ENCODE assay signal across 22 cellular contexts in genomic region chr19:13639342-13639929, GRCh38.
"Had no signal": no experiment of that assay in that cellular context is flagged by ENCODE, and none has a peak within 500 bp of the region (broad histone marks: within the 10 kb centered on the region; RNA-seq: fewer than 3 reads in every experiment).

No MANE protein-coding gene starts in this region.

- DNase-seq: KBM-7, MV-4-11, NCI-H1048, NCI-H1105, NCI-H1417, NCI-H1436 treated with DMSO at 0.1 percent for 48 hours, NCI-H1694, NCI-H187 treated with DMSO at 0.1 percent for 48 hours, NCI-H2029 treated with DMSO at 0.1 percent for 48 hours, NCI-H2171, NCI-H226, NCI-H446, NCI-H510A, NCI-H524 treated with DMSO at 0.1 percent for 48 hours, NCI-H69, NCI-H774, Right ventricle myocardium superior, RPMI8226, SIG-M5 had no signal

- H3K4me3 ChIP-seq: SJSA1, SK-N-MC had no signal

- H3K36me3 ChIP-seq: SJSA1 had no signal

- H3K27me3 ChIP-seq: SJSA1 had no signal

- FAIRE-seq: RCC 7860 had no signal

- H3K27ac ChIP-seq: SJSA1, SK-N-MC had no signal
